ENCODE assay signal across 10 cellular contexts in genomic region chr10:16828731-16829175, GRCh38. TPM values are rescaled to one million over a fixed set of nuclear protein-coding genes. Genes with fewer than 3 reads are reported as not detected.
DNase-seq lines count a peak whose midpoint lies in the region; ATAC-seq, FAIRE-seq and TF ChIP-seq lines count a peak whose summit lies in the region.
"Had no signal": no experiment of that assay in that cellular context is flagged by ENCODE, and none has a peak within 500 bp of the region (broad histone marks: within the 10 kb centered on the region; RNA-seq: fewer than 3 reads in every experiment).

No MANE protein-coding gene starts in this region.

- ATAC-seq in HG03521 (IDR thresholded peaks at IDR 0.05; ENCODE audit: unreplicated experiment): no peak

- H3K9me3 ChIP-seq in endothelial cell of umbilical vein (replicated peaks; ENCODE audit: control insufficient read depth, insufficient read depth, low read length): no peaks in the 10 kb centered on the region
- H3K9me3 ChIP-seq: lower lobe of right lung had no signal

- peak; percentile 67 for TF ChIP-seq POLR2A in endothelial cell of umbilical vein (IDR thresholded peaks at IDR 0.05; ENCODE audit: low read depth, low read length)

- H3K9me1 ChIP-seq in endothelial cell of umbilical vein (replicated peaks; ENCODE audit: control insufficient read depth, extremely low read depth, insufficient read depth, low read length): no peaks in the 10 kb centered on the region

- peak overlapping the region; percentile 71 for H3K27ac ChIP-seq in endothelial cell of umbilical vein (ENCODE audit: insufficient read depth, low read depth, low read length)
- H3K27ac ChIP-seq: C4-2B, lower lobe of right lung had no signal

- peak; percentile 55 for DNase-seq in AG09309 (ENCODE audit: low read depth)
- peak; percentile 78 for DNase-seq in M059J (ENCODE audit: low read depth)
- DNase-seq in endothelial cell of umbilical vein (ENCODE audit: low read depth, low spot score): peak; percentile 94
- DNase-seq in myocyte (ENCODE audit: low read depth): peak; percentile 55
- no peak for DNase-seq in NCI-H146 treated with DMSO at 0.1 percent for 48 hours (lab: John Stamatoyannopoulos, UW; ENCODE audit: unreplicated experiment)
- DNase-seq in NCI-H1048 (lab: John Stamatoyannopoulos, UW): no peak
- DNase-seq in superior temporal gyrus (ENCODE audit: extremely low spot score): no peak
- DNase-seq: lower lobe of right lung had no signal

- CTCF ChIA-PET in endothelial cell of umbilical vein (lab: Charles Lee): interaction anchor here (0.7 to 1.9 kb wide), 10 partner anchors 8 to 597 kb away, joined by 3 to 14 read pairs (median 4); partner anchors contain the start of gene RSU1

- H3K27me3 ChIP-seq in endothelial cell of umbilical vein (ENCODE audit: control insufficient read depth in 2 of 2, insufficient read depth in 2 of 2, low read length in 2 of 2): no peaks in the 10 kb centered on the region

- dilution Hi-C loops in endothelial cell of umbilical vein (cut with MboI; ENCODE audit: extremely low pct_ligation_motif_present, low sequenced_read_pairs): no loop called here

- peak; percentile 98 for FAIRE-seq in endothelial cell of umbilical vein (lab: Jason Lieb, UNC)

- no TSS peak for BruUV-seq in endothelial cell of umbilical vein (replicated peaks; lab: Mats Ljungman, UMichigan)

- H3K4me1 ChIP-seq in endothelial cell of umbilical vein (ENCODE audit: control insufficient read depth, extremely low read depth, insufficient read depth, low read length): peaks cover 40% of the 10 kb centered on the region

- H2AFZ ChIP-seq in endothelial cell of umbilical vein (ENCODE audit: low read depth, low read length): peak overlapping the region; percentile 51

- peak overlapping the region; percentile 10 for H3K4me3 ChIP-seq in AG09309 (ENCODE audit: control insufficient read depth, low read depth, low read length)
- peak overlapping the region in 1 of 3 experiments; percentile 24 for H3K4me3 ChIP-seq in endothelial cell of umbilical vein (replicated peaks in 1 of 3; ENCODE audit: insufficient read depth in 1 of 3, low read depth in 1 of 3, low read length in 3 of 3)
- H3K4me3 ChIP-seq: lower lobe of right lung had no signal

- no peaks in the 10 kb centered on the region for H3K36me3 ChIP-seq in endothelial cell of umbilical vein (ENCODE audit: control insufficient read depth in 2 of 2, extremely low read depth in 1 of 2, insufficient read depth in 2 of 2, low read length in 2 of 2)
- H3K36me3 ChIP-seq: lower lobe of right lung had no signal

- no peaks in the 10 kb centered on the region for H3K79me2 ChIP-seq in endothelial cell of umbilical vein (ENCODE audit: control insufficient read depth, insufficient read depth, low read length)

- H3K4me2 ChIP-seq in endothelial cell of umbilical vein (ENCODE audit: insufficient read depth, low read length): peak overlapping the region; percentile 48

- intact Hi-C loops in endothelial cell of umbilical vein (cut with micrococcal nuclease): loop anchor here (1.0 to 5.0 kb wide), 11 partner anchors 15 to 1044 kb away; partner anchors contain the start of gene VIM

- peak overlapping the region; percentile 49 for H3K9ac ChIP-seq in endothelial cell of umbilical vein (replicated peaks; ENCODE audit: extremely low read depth, insufficient read depth, low read length)

- no peaks in the 10 kb centered on the region for H4K20me1 ChIP-seq in endothelial cell of umbilical vein (replicated peaks; ENCODE audit: control insufficient read depth, extremely low read depth, insufficient read depth, low read length)

- POLR2A ChIA-PET in endothelial cell of umbilical vein (lab: Charles Lee): interaction anchor here (0.6 kb wide), 1 partner anchor 192 kb away, joined by 4 read pairs; no protein-coding TSS in a partner anchor

- TF ChIP-seq CTCF in AG09309 (IDR thresholded peaks at IDR 0.05; ENCODE audit: control insufficient read depth, insufficient read depth, low read depth, low read length, missing control alignments): no peak
- no peak for TF ChIP-seq CTCF in endothelial cell of umbilical vein (IDR thresholded peaks at IDR 0.05; ENCODE audit: extremely low read depth in 1 of 2, insufficient read depth in 1 of 2, low read depth in 1 of 2, low read length in 2 of 2)

TF ChIP-seq in endothelial cell of umbilical vein, 7 proteins besides CTCF, POLR2A, EP300 and RAD21:
- no peak for TF ChIP-seq MAX (IDR thresholded peaks at IDR 0.05; ENCODE audit: insufficient read depth, insufficient read length)
- peak; percentile 20 for TF ChIP-seq JUN (IDR thresholded peaks at IDR 0.05; ENCODE audit: borderline replicate concordance, insufficient read depth, insufficient read length, low read depth)
- no peak for TF ChIP-seq EZH2 (IDR thresholded peaks at IDR 0.05; ENCODE audit: borderline replicate concordance, low read depth, low read length, severe bottlenecking)
- TF ChIP-seq FOS (IDR thresholded peaks at IDR 0.05; ENCODE audit: borderline replicate concordance, insufficient read depth, low read length): peak; percentile 36
- TF ChIP-seq POLR2AphosphoS5 (IDR thresholded peaks at IDR 0.05; ENCODE audit: insufficient read depth, low read depth, low read length): peak; percentile 59
- no peak for TF ChIP-seq MYC (IDR thresholded peaks at IDR 0.05; ENCODE audit: low read depth, low read length)
- TF ChIP-seq GATA2 (IDR thresholded peaks at IDR 0.05; ENCODE audit: insufficient read depth, insufficient read length, low read depth, low read length): no peak

RNA-seq across cellular contexts. Expression of gene RSU1, which starts 11.5 kb away (rescaled TPM):
- 73.1 and 77.5 TPM in 2 replicates for total RNA-seq in M059J (2014; rRNA removed; shearing (Covaris generic))
- total RNA-seq in endothelial cell of umbilical vein (91.9 and 104 TPM in 2 replicates), myocyte (57.1 and 63.4 TPM in 2 replicates)
- 80.2 and 81.2 TPM in 2 replicates for polyA plus RNA-seq in endothelial cell of umbilical vein
- polyA plus RNA-seq in endothelial cell of umbilical vein (2011; cell fraction: cytosol; rRNA removed): 116 TPM in 2 replicates
- polyA plus RNA-seq in endothelial cell of umbilical vein (2011; cell fraction: nucleus; rRNA removed): 59.3 and 66.6 TPM in 2 replicates
- 84.9 and 89.2 TPM in 2 replicates for polyA plus RNA-seq in endothelial cell of umbilical vein (2012)
- 86.3 and 111 TPM in 2 replicates for polyA minus RNA-seq in endothelial cell of umbilical vein
- polyA minus RNA-seq in endothelial cell of umbilical vein (2011; cell fraction: cytosol; rRNA and poly(A)+ RNA removed): 15.0 TPM
- 40.1 and 60.3 TPM in 2 replicates for polyA minus RNA-seq in endothelial cell of umbilical vein (2011; cell fraction: nucleus; rRNA and poly(A)+ RNA removed)
- polyA plus RNA-seq in myocyte (2012): 87.1 TPM

Comparison
In these comparisons a context has a peak if more than half of its experiments do, and no peak if none do; other contexts are left out.
1. DNase-seq: peak in AG09309 (single experiment), M059J (single experiment), endothelial cell of umbilical vein (single experiment) and myocyte (single experiment); none in NCI-H146 treated with DMSO at 0.1 percent for 48 hours (single experiment), NCI-H1048 (single experiment) and superior temporal gyrus (single experiment).